ENCODE assay signal across 1 cellular context in genomic region chr20:58636983-58637421, GRCh38.
TF ChIP-seq lines count a peak whose summit lies in the region.

No MANE protein-coding gene starts in this region.

TF ChIP-seq in H1, 55 proteins besides CTCF, POLR2A, EP300 and RAD21:
- TF ChIP-seq TBP (IDR thresholded peaks at IDR 0.05; ENCODE audit: low read depth, low read length) (no peak), RXRA (IDR thresholded peaks at IDR 0.05; ENCODE audit: insufficient read depth, low read depth, low read length) (no peak), CBX8 (IDR thresholded peaks at IDR 0.05; ENCODE audit: borderline replicate concordance, low read depth, low read length) (no peak), HDAC6 (IDR thresholded peaks at IDR 0.05; ENCODE audit: low read depth, low read length) (no peak), CTBP2 (IDR thresholded peaks at IDR 0.05; ENCODE audit: borderline replicate concordance, insufficient read depth, insufficient read length, low read length) (no peak), POU5F1 (IDR thresholded peaks at IDR 0.05; ENCODE audit: low read depth, low read length) (no peak), SAP30 (IDR thresholded peaks at IDR 0.05; ENCODE audit: insufficient read depth, insufficient replicate concordance, low read length) (no peak), TCF12 (IDR thresholded peaks at IDR 0.05; ENCODE audit: low read depth, low read length) (no peak), SIX5 (IDR thresholded peaks at IDR 0.05; ENCODE audit: low read depth, low read length) (no peak), TAF7 (optimal IDR thresholded peaks at IDR 0.05; ENCODE audit: borderline replicate concordance, low read depth, low read length) (no peak), CREB1 (IDR thresholded peaks at IDR 0.05) (no peak), HDAC2 (IDR thresholded peaks at IDR 0.05; ENCODE audit: borderline replicate concordance in 1 of 2, low read depth in 2 of 2, low read length in 2 of 2) (no peak), TEAD4 (IDR thresholded peaks at IDR 0.05; ENCODE audit: low read depth, low read length) (no peak), PHF8 (conservative IDR thresholded peaks at IDR 0.05; ENCODE audit: low read depth, low read length) (no peak), CHD7 (IDR thresholded peaks at IDR 0.05; ENCODE audit: insufficient replicate concordance, low read length) (no peak)
TF ChIP-seq in H1: peak in this region for 0.
